ENCODE assay signal across 9 cellular contexts in the genomic region with DNA sequence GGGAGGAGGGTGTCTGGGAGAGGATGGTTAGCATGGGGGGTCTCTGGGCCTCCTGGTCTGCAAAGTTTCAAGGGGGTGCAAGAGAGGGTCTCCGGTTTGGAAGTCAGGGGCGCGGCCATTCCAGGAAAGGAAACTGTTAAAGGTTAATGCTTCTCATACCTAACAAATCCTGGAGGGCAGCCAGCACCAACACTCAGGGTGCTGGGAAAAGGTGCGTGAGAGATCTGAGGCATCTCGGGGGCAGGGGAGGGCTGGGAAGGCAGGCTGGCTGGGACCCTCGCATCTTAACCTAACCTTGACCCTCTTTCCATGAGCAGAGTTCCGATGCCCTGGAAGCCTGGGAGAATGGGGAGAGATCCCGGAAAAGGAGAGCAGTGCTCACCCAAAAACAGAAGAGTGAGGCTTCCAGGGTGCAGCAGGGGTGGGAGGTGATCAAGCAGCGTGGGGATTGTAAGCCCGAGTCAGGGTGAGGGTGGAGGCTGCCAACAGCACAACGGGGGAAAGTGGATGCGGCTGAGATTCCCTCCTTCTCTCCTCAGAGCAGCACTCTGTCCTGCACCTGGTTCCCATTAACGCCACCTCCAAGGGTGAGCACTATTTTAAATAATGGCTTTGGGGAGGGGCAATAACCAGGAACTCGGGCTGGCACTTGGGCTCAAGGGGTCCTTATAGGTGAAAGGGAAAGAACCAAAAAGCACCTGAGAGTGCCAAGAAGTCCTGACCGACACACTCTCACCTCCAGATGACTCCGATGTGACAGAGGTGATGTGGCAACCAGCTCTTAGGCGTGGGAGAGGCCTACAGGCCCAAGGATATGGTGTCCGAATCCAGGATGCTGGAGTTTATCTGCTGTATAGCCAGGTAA. TPM values are rescaled to one million over a fixed set of nuclear protein-coding genes. Genes with fewer than 3 reads are reported as not detected.
A peak's percentile ranks its signal among the peaks of the same experiment; 100 is the strongest.
DNase-seq lines count a peak whose midpoint lies in the region; ATAC-seq, FAIRE-seq and TF ChIP-seq lines count a peak whose summit lies in the region.
"Had no signal": no experiment of that assay in that cellular context is flagged by ENCODE, and none has a peak within 500 bp of the region (broad histone marks: within the 10 kb centered on the region; RNA-seq: fewer than 3 reads in every experiment).

No MANE protein-coding gene starts in this region.

- H2AFZ ChIP-seq in keratinocyte (ENCODE audit: control insufficient read depth, low read length): peak overlapping the region; percentile 33

- peaks cover 27% of the 10 kb centered on the region for H3K79me2 ChIP-seq in keratinocyte (ENCODE audit: control insufficient read depth, insufficient read depth, low read length)

- H3K27me3 ChIP-seq in keratinocyte (ENCODE audit: control insufficient read depth, extremely low read depth, insufficient read depth, low read length): no peaks in the 10 kb centered on the region

- peaks cover 59% of the 10 kb centered on the region for H3K4me1 Mint-ChIP-seq in activated CD8-positive, alpha-beta T cell treated with anti-CD3 and anti-CD28 coated beads for 36 hours (ENCODE audit: low read depth)
- H3K4me1 Mint-ChIP-seq in stimulated activated memory B cell treated with anti-CD40 and anti-IgM and Interleukin-4, amounts not matched to agents 10 μg/mL and 1 μg/mL and 100 μg/mL, for 72 hours: peaks cover 78% of the 10 kb centered on the region

- peaks cover under 1 to 8% of the 10 kb centered on the region in 2 experiments for H3K36me3 ChIP-seq in keratinocyte (ENCODE audit: control insufficient read depth in 2 of 2, extremely low read depth in 1 of 2, insufficient read depth in 2 of 2, low read length in 2 of 2)

- peak overlapping the region; percentile 75 for H3K9ac ChIP-seq in keratinocyte (ENCODE audit: control insufficient read depth, extremely low read depth, insufficient read depth, low read length)

- peak; percentile 32 for FAIRE-seq in keratinocyte (lab: Jason Lieb, UNC)
- FAIRE-seq: A204.1 had no signal

- H3K27me3 Mint-ChIP-seq in activated CD8-positive, alpha-beta T cell treated with anti-CD3 and anti-CD28 coated beads for 36 hours: no peaks in the 10 kb centered on the region
- H3K27me3 Mint-ChIP-seq in stimulated activated memory B cell treated with anti-CD40 and anti-IgM and Interleukin-4, amounts not matched to agents 10 μg/mL and 1 μg/mL and 100 μg/mL, for 72 hours: no peaks in the 10 kb centered on the region

- no peak for TF ChIP-seq CTCF in activated CD8-positive, alpha-beta T cell treated with anti-CD3 and anti-CD28 coated beads for 36 hours (IDR thresholded peaks at IDR 0.05)
- TF ChIP-seq CTCF in keratinocyte (optimal IDR thresholded peaks at IDR 0.05 in 1 of 3, IDR thresholded peaks at IDR 0.05 in 1 of 3, conservative IDR thresholded peaks at IDR 0.05 in 1 of 3; ENCODE audit: extremely low read depth in 1 of 3, insufficient read depth in 2 of 3, low read length in 3 of 3): no peak

- no peak for ATAC-seq in activated CD8-positive, alpha-beta T cell treated with anti-CD3 and anti-CD28 coated beads for 36 hours
- no peak for ATAC-seq in stimulated activated memory B cell treated with anti-CD40 and anti-IgM and Interleukin-4, amounts not matched to agents 10 μg/mL and 1 μg/mL and 100 μg/mL, for 72 hours
- no peak for ATAC-seq in HG03025 (IDR thresholded peaks at IDR 0.05; ENCODE audit: low FRiP score, unreplicated experiment)

- peak overlapping the region; percentile 91 for H3K27ac Mint-ChIP-seq in activated CD8-positive, alpha-beta T cell treated with anti-CD3 and anti-CD28 coated beads for 36 hours
- H3K27ac Mint-ChIP-seq in stimulated activated memory B cell treated with anti-CD40 and anti-IgM and Interleukin-4, amounts not matched to agents 10 μg/mL and 1 μg/mL and 100 μg/mL, for 72 hours: peak overlapping the region; percentile 98

- H3K4me3 ChIP-seq in keratinocyte (ENCODE audit: control insufficient read depth in 2 of 3, extremely low read depth in 1 of 3, insufficient read depth in 2 of 3, low read depth in 1 of 3, low read length in 3 of 3): peak overlapping the region in 2 of 3 experiments; percentile 3 to 22

- POLR2A ChIA-PET in activated CD8-positive, alpha-beta T cell treated with anti-CD3 and anti-CD28 coated beads for 36 hours (lab: Charles Lee): interaction anchor here (0.7 to 5.3 kb wide), 23 partner anchors 7 to 208 kb away, joined by 3 to 100 read pairs (median 6); a partner anchor contains a TSS

- H3K4me1 ChIP-seq in keratinocyte (ENCODE audit: control insufficient read depth, extremely low read depth, insufficient read depth, low read length): peaks cover 42% of the 10 kb centered on the region

- peak overlapping the region; percentile 85 for H3K4me3 Mint-ChIP-seq in activated CD8-positive, alpha-beta T cell treated with anti-CD3 and anti-CD28 coated beads for 36 hours
- peak overlapping the region; percentile 89 for H3K4me3 Mint-ChIP-seq in stimulated activated memory B cell treated with anti-CD40 and anti-IgM and Interleukin-4, amounts not matched to agents 10 μg/mL and 1 μg/mL and 100 μg/mL, for 72 hours

- intact Hi-C loops in activated CD8-positive, alpha-beta T cell treated with anti-CD3 and anti-CD28 coated beads for 36 hours (cut with micrococcal nuclease): loop anchor here (5.0 to 10.0 kb wide), 3 partner anchors 37 to 205 kb away; a partner anchor contains a TSS

- H3K9me3 ChIP-seq in keratinocyte (ENCODE audit: control insufficient read depth, low read depth, low read length): no peaks in the 10 kb centered on the region

- H4K20me1 ChIP-seq in keratinocyte (ENCODE audit: control insufficient read depth, extremely low read depth, insufficient read depth, low read length): no peaks in the 10 kb centered on the region

- CTCF ChIA-PET in activated CD8-positive, alpha-beta T cell treated with anti-CD3 and anti-CD28 coated beads for 36 hours (lab: Charles Lee): interaction anchor here (0.8 to 7.9 kb wide), 36 partner anchors 11 to 238 kb away, joined by 3 to 186 read pairs (median 8); a partner anchor contains a TSS

- H3K27ac ChIP-seq in keratinocyte (ENCODE audit: control insufficient read depth, insufficient read depth, low read length): peak overlapping the region; percentile 91

- no peaks in the 10 kb centered on the region for H3K9me1 ChIP-seq in keratinocyte (ENCODE audit: control insufficient read depth, extremely low read depth, insufficient read depth, low read length)

- H3K4me2 ChIP-seq in keratinocyte (ENCODE audit: control insufficient read depth, extremely low read depth, insufficient read depth, low read depth, low read length): peak overlapping the region; percentile 99

- peaks cover 23% of the 10 kb centered on the region for H3K36me3 Mint-ChIP-seq in activated CD8-positive, alpha-beta T cell treated with anti-CD3 and anti-CD28 coated beads for 36 hours (ENCODE audit: low read depth)
- H3K36me3 Mint-ChIP-seq in stimulated activated memory B cell treated with anti-CD40 and anti-IgM and Interleukin-4, amounts not matched to agents 10 μg/mL and 1 μg/mL and 100 μg/mL, for 72 hours: peaks cover 10% of the 10 kb centered on the region

- peak; percentile 45 for DNase-seq in DMS53 (lab: John Stamatoyannopoulos, UW)
- DNase-seq in DMS53 treated with DMSO at 0.1 percent for 48 hours (lab: John Stamatoyannopoulos, UW; ENCODE audit: unreplicated experiment): no peak
- DNase-seq in activated CD8-positive, alpha-beta T cell treated with anti-CD3 and anti-CD28 coated beads for 36 hours: peak; percentile 2
- DNase-seq in keratinocyte (ENCODE audit: low read depth, low spot score): no peak
- no peak for DNase-seq in DMS153 treated with DMSO at 0.1 percent for 48 hours (lab: John Stamatoyannopoulos, UW; ENCODE audit: unreplicated experiment)
- no peak for DNase-seq in HK-2 (ENCODE audit: unreplicated experiment)

- no peaks in the 10 kb centered on the region for H3K9me3 Mint-ChIP-seq in activated CD8-positive, alpha-beta T cell treated with anti-CD3 and anti-CD28 coated beads for 36 hours
- H3K9me3 Mint-ChIP-seq in stimulated activated memory B cell treated with anti-CD40 and anti-IgM and Interleukin-4, amounts not matched to agents 10 μg/mL and 1 μg/mL and 100 μg/mL, for 72 hours: no peaks in the 10 kb centered on the region

- dilution Hi-C loops in keratinocyte (cut with MboI; ENCODE audit: extremely low pct_ligation_motif_present, low sequenced_read_pairs): no loop called here

RNA-seq across cellular contexts. Expression of a gene that starts 1.0 kb away (rescaled TPM):
- 1 to 10 TPM; 4.0 to 6.9 TPM for total RNA-seq in activated CD8-positive, alpha-beta T cell treated with anti-CD3 and anti-CD28 coated beads for 36 hours
- polyA plus RNA-seq in keratinocyte: 2.4 to 5.7 TPM (median 3.9 TPM) in 3 replicates
- 0.65 TPM for polyA plus RNA-seq in keratinocyte (2011; ENCODE audit: low read depth)
- polyA plus RNA-seq in keratinocyte (2011; cell fraction: cytosol; rRNA removed): 3.8 and 4.2 TPM in 2 replicates
- 6.0 and 6.1 TPM in 2 replicates for polyA plus RNA-seq in keratinocyte (2011; cell fraction: nucleus; rRNA removed)
- polyA plus RNA-seq in keratinocyte (2012; ENCODE audit: low replicate concordance): 3.6 and 6.1 TPM in 2 replicates
- 1.8 to 3.0 TPM (median 2.2 TPM) in 3 replicates for polyA minus RNA-seq in keratinocyte
- polyA minus RNA-seq in keratinocyte (2011; cell fraction: cytosol; rRNA and poly(A)+ RNA removed): 2.1 TPM
- 2.2 and 3.6 TPM in 2 replicates for polyA minus RNA-seq in keratinocyte (2011; cell fraction: nucleus; rRNA and poly(A)+ RNA removed)

RNA-seq across cellular contexts. Expression of a gene that starts 2.2 kb away (rescaled TPM):
- 10 to 100 TPM; 60.2 to 63.2 TPM for total RNA-seq in activated CD8-positive, alpha-beta T cell treated with anti-CD3 and anti-CD28 coated beads for 36 hours
- polyA plus RNA-seq in keratinocyte: 98.9 to 110 TPM (median 99.1 TPM) in 3 replicates
- 15.9 TPM for polyA plus RNA-seq in keratinocyte (2011; ENCODE audit: low read depth)
- 90.1 and 106 TPM in 2 replicates for polyA plus RNA-seq in keratinocyte (2011; cell fraction: cytosol; rRNA removed)
- polyA plus RNA-seq in keratinocyte (2011; cell fraction: nucleus; rRNA removed): 72.1 TPM in 2 replicates
- polyA plus RNA-seq in keratinocyte (2012; ENCODE audit: low replicate concordance): 37.4 and 53.9 TPM in 2 replicates
- polyA minus RNA-seq in keratinocyte: 85.2 to 96.9 TPM (median 89.1 TPM) in 3 replicates
- polyA minus RNA-seq in keratinocyte (2011; cell fraction: cytosol; rRNA and poly(A)+ RNA removed): 71.0 TPM
- 19.2 and 31.1 TPM in 2 replicates for polyA minus RNA-seq in keratinocyte (2011; cell fraction: nucleus; rRNA and poly(A)+ RNA removed)

RNA-seq across cellular contexts. Expression of a gene that starts 10.7 kb away (rescaled TPM):
- 10 to 100 TPM; 11.8 to 13.8 TPM for total RNA-seq in activated CD8-positive, alpha-beta T cell treated with anti-CD3 and anti-CD28 coated beads for 36 hours
- 0.39 to 1.5 TPM (median 1.0 TPM) in 3 replicates for polyA plus RNA-seq in keratinocyte
- polyA plus RNA-seq in keratinocyte (2011; ENCODE audit: low read depth): 0.86 TPM
- polyA plus RNA-seq in keratinocyte (2011; cell fraction: cytosol; rRNA removed): 0.46 and 1.9 TPM in 2 replicates
- polyA plus RNA-seq in keratinocyte (2011; cell fraction: nucleus; rRNA removed): 0.95 and 1.2 TPM in 2 replicates
- polyA plus RNA-seq in keratinocyte (2012; ENCODE audit: low replicate concordance): 1.6 TPM in 2 replicates
- 1.2 to 2.0 TPM in 2 of 3 replicates, not detected in the other for polyA minus RNA-seq in keratinocyte
- not detected for polyA minus RNA-seq in keratinocyte (2011; cell fraction: cytosol; rRNA and poly(A)+ RNA removed)
- polyA minus RNA-seq in keratinocyte (2011; cell fraction: nucleus; rRNA and poly(A)+ RNA removed): not detected in 2 replicates

RNA-seq across cellular contexts. Expression of a gene that starts 19.9 kb away (rescaled TPM):
- 10 to 100 TPM; 11.4 to 12.9 TPM for total RNA-seq in activated CD8-positive, alpha-beta T cell treated with anti-CD3 and anti-CD28 coated beads for 36 hours
- 12.2 to 26.6 TPM (median 14.0 TPM) in 3 replicates for polyA plus RNA-seq in keratinocyte
- 17.3 TPM for polyA plus RNA-seq in keratinocyte (2011; ENCODE audit: low read depth)
- polyA plus RNA-seq in keratinocyte (2011; cell fraction: cytosol; rRNA removed): 8.8 and 11.4 TPM in 2 replicates
- 2.3 and 4.7 TPM in 2 replicates for polyA plus RNA-seq in keratinocyte (2011; cell fraction: nucleus; rRNA removed)
- 7.8 and 37.6 TPM in 2 replicates for polyA plus RNA-seq in keratinocyte (2012; ENCODE audit: low replicate concordance)
- 9.5 to 21.7 TPM (median 16.4 TPM) in 3 replicates for polyA minus RNA-seq in keratinocyte
- 4.0 TPM for polyA minus RNA-seq in keratinocyte (2011; cell fraction: cytosol; rRNA and poly(A)+ RNA removed)
- polyA minus RNA-seq in keratinocyte (2011; cell fraction: nucleus; rRNA and poly(A)+ RNA removed): 1.9 and 2.1 TPM in 2 replicates

RNA-seq across cellular contexts. Expression of a gene that starts 24.1 kb away (rescaled TPM):
- total RNA-seq in activated CD8-positive, alpha-beta T cell treated with anti-CD3 and anti-CD28 coated beads for 36 hours: 10 to 100 TPM; 50.9 to 51.4 TPM
- polyA plus RNA-seq in keratinocyte: 57.8 to 71.5 TPM (median 63.0 TPM) in 3 replicates
- polyA plus RNA-seq in keratinocyte (2011; ENCODE audit: low read depth): 4.6 TPM
- polyA plus RNA-seq in keratinocyte (2011; cell fraction: cytosol; rRNA removed): 34.9 and 50.7 TPM in 2 replicates
- 59.1 and 75.4 TPM in 2 replicates for polyA plus RNA-seq in keratinocyte (2011; cell fraction: nucleus; rRNA removed)
- 32.9 and 34.3 TPM in 2 replicates for polyA plus RNA-seq in keratinocyte (2012; ENCODE audit: low replicate concordance)
- 56.7 to 87.7 TPM (median 77.3 TPM) in 3 replicates for polyA minus RNA-seq in keratinocyte
- polyA minus RNA-seq in keratinocyte (2011; cell fraction: cytosol; rRNA and poly(A)+ RNA removed): 35.3 TPM
- 21.5 and 22.4 TPM in 2 replicates for polyA minus RNA-seq in keratinocyte (2011; cell fraction: nucleus; rRNA and poly(A)+ RNA removed)

Comparison
In these comparisons a context has a peak if more than half of its experiments do, and no peak if none do; other contexts are left out.
1. DNase-seq: peak in DMS53 (single experiment) and activated CD8-positive, alpha-beta T cell treated with anti-CD3 and anti-CD28 coated beads for 36 hours (single experiment); none in DMS53 treated with DMSO at 0.1 percent for 48 hours (single experiment), keratinocyte (single experiment), DMS153 treated with DMSO at 0.1 percent for 48 hours (single experiment) and HK-2 (single experiment).